Comparison of ENCODE assay signal across 21 cellular contexts in genomic region chr16:622920-623280, GRCh38. TPM values are rescaled to one million over a fixed set of nuclear protein-coding genes. Genes with fewer than 3 reads are reported as not detected.
DNase-seq lines count a peak whose midpoint lies in the region; ATAC-seq and TF ChIP-seq lines count a peak whose summit lies in the region.
"Had no signal": no experiment of that assay in that cellular context is flagged by ENCODE, and none has a peak within 500 bp of the region (broad histone marks: within the 10 kb centered on the region; RNA-seq: fewer than 3 reads in every experiment).

No MANE protein-coding gene starts in this region.

- BruUV-seq in Panc1 (replicated peaks; lab: Mats Ljungman, UMichigan) = TSS peak; percentile 81

- H3K9me3 ChIP-seq in Panc1 (ENCODE audit: control insufficient read depth, insufficient read depth, low read depth, low read length) (no peaks in the 10 kb centered on the region), esophagus muscularis mucosa (no peaks in the 10 kb centered on the region), spleen (no peaks in the 10 kb centered on the region), Peyer's patch (no peaks in the 10 kb centered on the region)
- H3K9me3 ChIP-seq: BE2C, colonic mucosa, neutrophil had no signal

- H3K4me3 ChIP-seq in Panc1 (ENCODE audit: low read depth in 2 of 2, low read length in 2 of 2) (no peak overlapping the region), esophagus muscularis mucosa (no peak overlapping the region), spleen (no peak overlapping the region), Peyer's patch (no peak overlapping the region)
- H3K4me3 ChIP-seq: colonic mucosa had no signal

- intact Hi-C loops in Panc1 (cut with micrococcal nuclease; ENCODE audit: unreplicated experiment) (no loop called here), esophagus muscularis mucosa (cut with DNase I) (no loop called here), spleen (cut with DNase I; ENCODE audit: low total_unique reads) (no loop called here)

- no peaks in the 10 kb centered on the region for H3K27me3 ChIP-seq in Panc1 (ENCODE audit: control insufficient read depth, insufficient read depth, low read length)
- no peaks in the 10 kb centered on the region for H3K27me3 ChIP-seq in esophagus muscularis mucosa
- H3K27me3 ChIP-seq in spleen (replicated peaks in 1 of 7) = no peaks in the 10 kb centered on the region
- no peaks in the 10 kb centered on the region for H3K27me3 ChIP-seq in Peyer's patch
- H3K27me3 ChIP-seq: colonic mucosa, neutrophil had no signal

- no peak for TF ChIP-seq EP300 in esophagus muscularis mucosa (IDR thresholded peaks at IDR 0.05)

- TF ChIP-seq POLR2A in esophagus muscularis mucosa (IDR thresholded peaks at IDR 0.05; ENCODE audit: low read depth) (no peak), spleen (IDR thresholded peaks at IDR 0.05) (no peak), Peyer's patch (IDR thresholded peaks at IDR 0.05) (no peak)

- CTCF ChIA-PET in Panc1 (lab: Charles Lee) = no interaction called here

- H3K27ac ChIP-seq in Panc1 (ENCODE audit: low read length) (no peak overlapping the region; the same call in 1 of the 2 replicates), esophagus muscularis mucosa (replicated peaks in 1 of 4) (peak overlapping the region; percentile 22 to 53 (median 32)), spleen (peak overlapping the region in 5 of 8 donors; percentile 1 to 24 (median 21)), Peyer's patch (peak overlapping the region in 2 of 4 donors; percentile 8 to 19)
- H3K27ac ChIP-seq: foreskin keratinocyte, neutrophil had no signal

- ATAC-seq in Panc1 = no peak
- no peak for ATAC-seq in HG02759 (IDR thresholded peaks at IDR 0.05; ENCODE audit: unreplicated experiment)
- no peak for ATAC-seq in GM21737 (IDR thresholded peaks at IDR 0.05; ENCODE audit: unreplicated experiment)
- ATAC-seq in GM21619 (IDR thresholded peaks at IDR 0.05; ENCODE audit: unreplicated experiment) = no peak
- ATAC-seq: effector memory CD8-positive, alpha-beta T cell; stimulated activated naive B cell treated with anti-CD40 and anti-IgM and Interleukin-4, amounts not matched to agents 10 μg/mL and 1 μg/mL and 100 μg/mL, for 72 hours had no signal

- TF ChIP-seq CTCF in Panc1 (IDR thresholded peaks at IDR 0.05) = no peak
- TF ChIP-seq CTCF in esophagus muscularis mucosa (IDR thresholded peaks at IDR 0.05) = no peak
- no peak for TF ChIP-seq CTCF in spleen (IDR thresholded peaks at IDR 0.05 in 8 of 11, conservative IDR thresholded peaks at IDR 0.05 in 3 of 11)
- TF ChIP-seq CTCF in Peyer's patch (IDR thresholded peaks at IDR 0.05) = no peak

- in situ Hi-C loops in Panc1 (cut with HindIII; ENCODE audit: low pct_unique_long_range_greater_than_20kb, low sequenced_read_pairs) = no loop called here

- DNase-seq in EH (ENCODE audit: low read depth) (peak; percentile 42), Panc1 (ENCODE audit: low read depth, low spot score) (no peak), esophagus muscularis mucosa (ENCODE audit: extremely low spot score) (no peak), spleen (peak; percentile 60), Peyer's patch (no peak)
- DNase-seq: activated CD4-positive, alpha-beta T cell treated with anti-CD3 and anti-CD28 coated beads, Interleukin-2, amount 50 U/mL, for 48 hours; activated naive CD4-positive, alpha-beta T cell treated with anti-CD3 and anti-CD28 coated beads, Interleukin-2, amount 10 ng/mL, durations not matched to agents 7 days and 5 days; BE2C; effector memory CD8-positive, alpha-beta T cell; left colon; NCI-H187 treated with DMSO at 0.1 percent for 48 hours; NCI-H524 treated with DMSO at 0.1 percent for 48 hours; stimulated activated CD4-positive, alpha-beta T cell treated with anti-CD3 and anti-CD28 coated beads, Interleukin-15, amount 100 ng/mL, for 24 hours; stimulated activated naive B cell treated with anti-CD40 and anti-IgM and Interleukin-4, amounts not matched to agents 10 μg/mL and 1 μg/mL and 100 μg/mL, for 72 hours; T-helper 1 cell had no signal

- POLR2A ChIA-PET in Panc1 (lab: Charles Lee) = no interaction called here

- no peaks in the 10 kb centered on the region for H3K36me3 ChIP-seq in Panc1 (ENCODE audit: control insufficient read depth, insufficient read depth, low read length)
- H3K36me3 ChIP-seq in esophagus muscularis mucosa = peaks cover 0 to 48% (median 35%) of the 10 kb centered on the region in 4 donors
- peaks cover 0 to 61% (median 26%) of the 10 kb centered on the region in 6 donors for H3K36me3 ChIP-seq in spleen
- peaks cover 0 to 35% (median 0%) of the 10 kb centered on the region in 3 donors for H3K36me3 ChIP-seq in Peyer's patch
- H3K36me3 ChIP-seq: BE2C had no signal

- H3K4me1 ChIP-seq in Panc1 (ENCODE audit: control insufficient read depth, insufficient read depth, low read length) (peaks cover 58% of the 10 kb centered on the region), esophagus muscularis mucosa (peaks cover 0 to 20% (median 10%) of the 10 kb centered on the region in 4 donors), spleen (no peaks in the 10 kb centered on the region), Peyer's patch (peaks cover 0 to 3% (median 0%) of the 10 kb centered on the region in 4 donors)
- H3K4me1 ChIP-seq: colonic mucosa had no signal

- 96% methylated on average over 17 of the region's 17 CpGs for WGBS in esophagus muscularis mucosa
- WGBS in spleen, 5 donors = 85 to 94% (median 91%) methylated on average over 17 of the region's 17 CpGs

RNA-seq across cellular contexts. Expression of gene WFIKKN1, which starts 7.9 kb away (rescaled TPM):
- 2.0 TPM for total RNA-seq in Panc1 (2021; ENCODE audit: unreplicated experiment)
- 2.1 TPM for polyA plus RNA-seq in Panc1 (2012; ENCODE audit: insufficient read length)
- total RNA-seq in esophagus muscularis mucosa = under 1 TPM; 0.33 to 0.80 (median 0.43) TPM
- 1 to 10 TPM in 3 of 7 donors, under 1 TPM in 4; 0.49 to 1.5 (median 0.95) TPM for total RNA-seq in spleen
- polyA plus RNA-seq in spleen = 1 to 10 TPM in 1 of 3 donors, under 1 TPM in 2; 0.15 to 1.8 (median 0.30) TPM
- total RNA-seq in Peyer's patch = 1 to 10 TPM; 2.5 to 6.2 (median 3.8) TPM

RNA-seq across cellular contexts. Expression of gene METTL26, which starts 13.2 kb away (rescaled TPM):
- 91.8 TPM for total RNA-seq in Panc1 (2021; ENCODE audit: unreplicated experiment)
- 245 TPM for polyA plus RNA-seq in Panc1 (2012; ENCODE audit: insufficient read length)
- total RNA-seq in esophagus muscularis mucosa = 100 to 1,000 TPM; 129 to 166 (median 142) TPM
- total RNA-seq in spleen = 10 to 100 TPM; 39.6 to 78.4 (median 46.0) TPM
- 100 to 1,000 TPM; 114 to 165 (median 133) TPM for polyA plus RNA-seq in spleen
- total RNA-seq in Peyer's patch = 100 to 1,000 TPM in 1 of 4 donors, 10 to 100 TPM in 3; 44.5 to 153 (median 60.2) TPM

RNA-seq across cellular contexts. Expression of gene MCRIP2, which starts 18.7 kb away (rescaled TPM):
- total RNA-seq in Panc1 (2021; ENCODE audit: unreplicated experiment) = 91.6 TPM
- 120 TPM for polyA plus RNA-seq in Panc1 (2012; ENCODE audit: insufficient read length)
- total RNA-seq in esophagus muscularis mucosa = 10 to 100 TPM; 50.7 to 65.4 (median 59.1) TPM
- total RNA-seq in spleen = 10 to 100 TPM; 23.6 to 45.8 (median 36.1) TPM
- polyA plus RNA-seq in spleen = 100 to 1,000 TPM in 1 of 3 donors, 10 to 100 TPM in 2; 56.5 to 106 (median 80.8) TPM
- 100 to 1,000 TPM; 114 to 260 (median 222) TPM for total RNA-seq in Peyer's patch

RNA-seq across cellular contexts. Expression of gene WDR90, which starts 26.3 kb away (rescaled TPM):
- total RNA-seq in Panc1 (2021; ENCODE audit: unreplicated experiment) (58.9 TPM), esophagus muscularis mucosa (10 to 100 TPM in 3 of 4 donors, 1 to 10 TPM in 1; 8.2 to 22.7 (median 16.5) TPM), spleen (10 to 100 TPM in 6 of 7 donors, 1 to 10 TPM in 1; 7.9 to 30.2 (median 16.7) TPM), Peyer's patch (100 to 1,000 TPM in 2 of 4 donors, 10 to 100 TPM in 2; 29.8 to 154 (median 73.6) TPM)
- 63.1 TPM for polyA plus RNA-seq in Panc1 (2012; ENCODE audit: insufficient read length)
- polyA plus RNA-seq in spleen = 10 to 100 TPM; 10.3 to 25.1 (median 22.1) TPM

RNA-seq across cellular contexts. Expression of gene RAB40C, which starts 33.0 kb away (rescaled TPM):
- total RNA-seq in Panc1 (2021; ENCODE audit: unreplicated experiment) = 30.7 TPM
- 44.4 TPM for polyA plus RNA-seq in Panc1 (2012; ENCODE audit: insufficient read length)
- 10 to 100 TPM; 20.8 to 25.3 (median 23.0) TPM for total RNA-seq in esophagus muscularis mucosa
- total RNA-seq in spleen = 10 to 100 TPM; 12.9 to 21.6 (median 15.3) TPM
- 10 to 100 TPM in 2 of 3 donors, 1 to 10 TPM in 1; 8.1 to 20.9 (median 11.0) TPM for polyA plus RNA-seq in spleen
- 10 to 100 TPM; 27.2 to 83.6 (median 62.7) TPM for total RNA-seq in Peyer's patch

Comparison
In these comparisons a context has a peak if more than half of its experiments do, and no peak if none do; other contexts are left out.
1. DNase-seq: peak in EH (single experiment) and spleen (single experiment); none in Panc1 (single experiment), esophagus muscularis mucosa (single experiment) and Peyer's patch (0 of 3).